In genomic region chr13:65977525-65977924, GRCh38 we compare ENCODE assay signal across 1 cellular context.
"Had no signal": no experiment of that assay in that cellular context is flagged by ENCODE, and none has a peak within 500 bp of the region (broad histone marks: within the 10 kb centered on the region; RNA-seq: fewer than 3 reads in every experiment).

No MANE protein-coding gene starts in this region.

- H3K36me3 ChIP-seq: MG63 had no signal

- H3K4me3 ChIP-seq: MG63 had no signal

- H3K9me3 ChIP-seq: MG63 had no signal
